8 cellular contexts compared by ENCODE assay signal in genomic region chr10:124741281-124741921, GRCh38. TPM values are rescaled to one million over a fixed set of nuclear protein-coding genes. Genes with fewer than 3 reads are reported as not detected.
A peak's percentile ranks its signal among the peaks of the same experiment; 100 is the strongest.
DNase-seq lines count a peak whose midpoint lies in the region; ATAC-seq and TF ChIP-seq lines count a peak whose summit lies in the region.

No MANE protein-coding gene starts in this region.

- no peaks in the 10 kb centered on the region for H4K20me1 ChIP-seq in KMS-11 (ENCODE audit: insufficient read depth)

- H3K4me1 Mint-ChIP-seq in activated naive CD8-positive, alpha-beta T cell treated with anti-CD3 and anti-CD28 coated beads for 36 hours, result peaks cover 67% of the 10 kb centered on the region
- peaks cover 49% of the 10 kb centered on the region for H3K4me1 Mint-ChIP-seq in glutamatergic neuron (ENCODE audit: low read depth, unreplicated experiment)

- peak; percentile 39 for ATAC-seq in GM21526 (IDR thresholded peaks at IDR 0.05; ENCODE audit: low FRiP score, unreplicated experiment)

- H3K27ac ChIP-seq in KMS-11, result peak overlapping the region; percentile 92
- no peak overlapping the region for H3K27ac ChIP-seq in SK-N-MC
- peak overlapping the region; percentile 65 for H3K27ac ChIP-seq in parathyroid adenoma
- H3K27ac ChIP-seq in urinary bladder (ENCODE audit: low read depth), result peak overlapping the region; percentile 70

- H3K27ac Mint-ChIP-seq in activated naive CD8-positive, alpha-beta T cell treated with anti-CD3 and anti-CD28 coated beads for 36 hours, result peak overlapping the region; percentile 72
- H3K27ac Mint-ChIP-seq in glutamatergic neuron (ENCODE audit: unreplicated experiment), result peak overlapping the region; percentile 99

- H3K4me2 ChIP-seq in KMS-11, result peak overlapping the region; percentile 95
- H3K4me2 ChIP-seq in parathyroid adenoma (ENCODE audit: low read length), result peak overlapping the region; percentile 47

- no peak overlapping the region for H3K4me3 ChIP-seq in KMS-11 (IDR thresholded peaks at IDR 0.05; ENCODE audit: insufficient read depth, low read depth, low read length)
- peak overlapping the region; percentile 48 for H3K4me3 ChIP-seq in SK-N-MC
- H3K4me3 ChIP-seq in parathyroid adenoma (ENCODE audit: low read depth, low read length), result peak overlapping the region; percentile 30
- no peak overlapping the region for H3K4me3 ChIP-seq in urinary bladder (ENCODE audit: low read depth, low read length)

- no peaks in the 10 kb centered on the region for H3K9me3 Mint-ChIP-seq in activated naive CD8-positive, alpha-beta T cell treated with anti-CD3 and anti-CD28 coated beads for 36 hours
- H3K9me3 Mint-ChIP-seq in glutamatergic neuron (ENCODE audit: unreplicated experiment), result peaks cover 6% of the 10 kb centered on the region

- H3K4me3 Mint-ChIP-seq in activated naive CD8-positive, alpha-beta T cell treated with anti-CD3 and anti-CD28 coated beads for 36 hours, result peak overlapping the region; percentile 63
- H3K4me3 Mint-ChIP-seq in glutamatergic neuron (ENCODE audit: unreplicated experiment), result peak overlapping the region; percentile 90

- TF ChIP-seq CTCF in KMS-11 (conservative IDR thresholded peaks at IDR 0.05; ENCODE audit: low read depth, low read length) (peak; percentile 91), glutamatergic neuron (IDR thresholded peaks at IDR 0.05; ENCODE audit: partially characterized antibody, unreplicated experiment) (peak; percentile 83), parathyroid adenoma (IDR thresholded peaks at IDR 0.05) (peak; percentile 89)

- H3K4me1 ChIP-seq in KMS-11 (ENCODE audit: low read depth, poor library complexity, severe bottlenecking) (peaks cover 76% of the 10 kb centered on the region), parathyroid adenoma (peaks cover 52% of the 10 kb centered on the region), urinary bladder (ENCODE audit: insufficient read depth) (no peaks in the 10 kb centered on the region)

- DNase-seq in DMS53 (lab: John Stamatoyannopoulos, UW), result peak; percentile 79
- no peak for DNase-seq in SK-N-MC (ENCODE audit: low read depth, low spot score)
- peak; percentile 72 for DNase-seq in activated naive CD8-positive, alpha-beta T cell treated with anti-CD3 and anti-CD28 coated beads for 36 hours
- DNase-seq in glutamatergic neuron, result peak; percentile 84

- H3K79me2 ChIP-seq in KMS-11 (ENCODE audit: insufficient read depth, low read depth) (peaks cover 53% of the 10 kb centered on the region), parathyroid adenoma (peaks cover 35% of the 10 kb centered on the region)

- H3K9me3 ChIP-seq in SK-N-MC (ENCODE audit: low read depth, low read length), result no peaks in the 10 kb centered on the region
- no peaks in the 10 kb centered on the region for H3K9me3 ChIP-seq in parathyroid adenoma (ENCODE audit: control insufficient read depth, low read length)

- H3K9ac ChIP-seq in KMS-11 (peak overlapping the region; percentile 77; the same call in 1 of the 2 replicates), SK-N-MC (ENCODE audit: insufficient read length) (peak overlapping the region; percentile 20), parathyroid adenoma (no peak overlapping the region)

- peaks cover 9% of the 10 kb centered on the region for H3K27me3 Mint-ChIP-seq in activated naive CD8-positive, alpha-beta T cell treated with anti-CD3 and anti-CD28 coated beads for 36 hours
- H3K27me3 Mint-ChIP-seq in glutamatergic neuron (ENCODE audit: unreplicated experiment), result peaks cover 15% of the 10 kb centered on the region

- H2AFZ ChIP-seq in KMS-11 (ENCODE audit: low read depth) (no peak overlapping the region), parathyroid adenoma (no peak overlapping the region)

- WGBS in urinary bladder, result 26% methylated on average over 13 of the region's 13 CpGs

- no peaks in the 10 kb centered on the region for H3K27me3 ChIP-seq in KMS-11 (ENCODE audit: insufficient read depth, low read depth)
- H3K27me3 ChIP-seq in parathyroid adenoma (ENCODE audit: control insufficient read depth, insufficient read depth, low read length), result no peaks in the 10 kb centered on the region

- H3K36me3 Mint-ChIP-seq in activated naive CD8-positive, alpha-beta T cell treated with anti-CD3 and anti-CD28 coated beads for 36 hours, result no peaks in the 10 kb centered on the region
- H3K36me3 Mint-ChIP-seq in glutamatergic neuron (ENCODE audit: unreplicated experiment), result no peaks in the 10 kb centered on the region

- no peaks in the 10 kb centered on the region for H3K36me3 ChIP-seq in KMS-11 (ENCODE audit: insufficient read depth)
- H3K36me3 ChIP-seq in SK-N-MC (ENCODE audit: insufficient read depth, low read length), result no peaks in the 10 kb centered on the region
- H3K36me3 ChIP-seq in parathyroid adenoma (ENCODE audit: control insufficient read depth, insufficient read depth, low read length), result no peaks in the 10 kb centered on the region
- no peaks in the 10 kb centered on the region for H3K36me3 ChIP-seq in urinary bladder (ENCODE audit: insufficient read depth)

RNA-seq across cellular contexts. Expression of gene FAM53B, which starts 2.8 kb away (rescaled TPM):
- total RNA-seq in activated naive CD8-positive, alpha-beta T cell treated with anti-CD3 and anti-CD28 coated beads for 36 hours, result 1 to 10 TPM; 8.7 to 9.6 TPM
- 30.5 TPM for total RNA-seq in glutamatergic neuron (ENCODE audit: unreplicated experiment)
- total RNA-seq in urinary bladder, result 19.8 TPM
- polyA plus RNA-seq in urinary bladder, result 15.9 TPM

RNA-seq across cellular contexts. Expression of gene EEF1AKMT2, which starts 50.3 kb away (rescaled TPM):
- 10 to 100 TPM; 19.3 to 19.6 TPM for total RNA-seq in activated naive CD8-positive, alpha-beta T cell treated with anti-CD3 and anti-CD28 coated beads for 36 hours
- 18.4 TPM for total RNA-seq in glutamatergic neuron (ENCODE audit: unreplicated experiment)
- 65.9 TPM for total RNA-seq in urinary bladder
- 12.1 TPM for polyA plus RNA-seq in urinary bladder

Comparison
In these comparisons a context has a peak if more than half of its experiments do, and no peak if none do; other contexts are left out.
1. H3K4me3 ChIP-seq: peak in SK-N-MC (single experiment) and parathyroid adenoma (single experiment); none in KMS-11 (single experiment) and urinary bladder (single experiment).
2. Peak in every context shown above with its lines, with median percentiles within 50 percentile points of each other: CTCF ChIP-seq.